In genomic region chr12:31890295-31891285, GRCh38 we compare ENCODE assay signal across 12 cellular contexts.
DNase-seq lines count a peak whose midpoint lies in the region; ATAC-seq, FAIRE-seq and TF ChIP-seq lines count a peak whose summit lies in the region.
"Had no signal": no experiment of that assay in that cellular context is flagged by ENCODE, and none has a peak within 500 bp of the region (broad histone marks: within the 10 kb centered on the region; RNA-seq: fewer than 3 reads in every experiment).

No MANE protein-coding gene starts in this region.

- peak overlapping the region; percentile 75 for H3K27ac Mint-ChIP-seq in activated T-helper 1 cell treated with anti-CD3 and anti-CD28 coated beads, Interleukin-12 subunit alpha, Interleukin-12 subunit beta, Interleukin-2, Interleukin-4 antibody, amounts not matched to agents 30 ng/mL and 10 ng/mL and 1 ng/mL, durations not matched to agents 14 hours and 24 hours and 36 hours
- H3K27ac Mint-ChIP-seq: nephron had no signal

- no peaks in the 10 kb centered on the region for H3K27me3 ChIP-seq in spleen (replicated peaks in 1 of 7)
- H3K27me3 ChIP-seq in left ventricle myocardium inferior (ENCODE audit: low read depth): no peaks in the 10 kb centered on the region
- H3K27me3 ChIP-seq: brain microvascular endothelial cell had no signal

- H3K9me3 Mint-ChIP-seq in activated T-helper 1 cell treated with anti-CD3 and anti-CD28 coated beads, Interleukin-12 subunit alpha, Interleukin-12 subunit beta, Interleukin-2, Interleukin-4 antibody, amounts not matched to agents 30 ng/mL and 10 ng/mL and 1 ng/mL, durations not matched to agents 14 hours and 24 hours and 36 hours: peaks cover 57% of the 10 kb centered on the region

- ATAC-seq in activated CD4-positive, CD25-positive, alpha-beta regulatory T cell treated with anti-CD3 and anti-CD28 coated beads, Interleukin-2, amount 50 U/mL, for 24 hours: peak; percentile 68 to 82
- peak; percentile 65 for ATAC-seq in HG03378 (IDR thresholded peaks at IDR 0.05; ENCODE audit: unreplicated experiment)
- no peak for ATAC-seq in HG03039 (IDR thresholded peaks at IDR 0.05; ENCODE audit: unreplicated experiment)

- H3K36me3 ChIP-seq in spleen (peaks cover 0 to 4% (median 0%) of the 10 kb centered on the region in 6 donors), left ventricle myocardium inferior (no peaks in the 10 kb centered on the region)
- H3K36me3 ChIP-seq: brain microvascular endothelial cell had no signal

- TF ChIP-seq CTCF in spleen (IDR thresholded peaks at IDR 0.05 in 8 of 11, conservative IDR thresholded peaks at IDR 0.05 in 3 of 11) (no peak), left ventricle myocardium inferior (IDR thresholded peaks at IDR 0.05; ENCODE audit: borderline replicate concordance) (no peak)

- no peaks in the 10 kb centered on the region for H3K27me3 Mint-ChIP-seq in activated T-helper 1 cell treated with anti-CD3 and anti-CD28 coated beads, Interleukin-12 subunit alpha, Interleukin-12 subunit beta, Interleukin-2, Interleukin-4 antibody, amounts not matched to agents 30 ng/mL and 10 ng/mL and 1 ng/mL, durations not matched to agents 14 hours and 24 hours and 36 hours (ENCODE audit: insufficient read depth)

- no peak for DNase-seq in activated CD4-positive, CD25-positive, alpha-beta regulatory T cell (lab: John Stamatoyannopoulos, UW)
- no peak for DNase-seq in activated T-helper 1 cell treated with anti-CD3 and anti-CD28 coated beads, Interleukin-12 subunit alpha, Interleukin-12 subunit beta, Interleukin-2, Interleukin-4 antibody, amounts not matched to agents 30 ng/mL and 10 ng/mL and 1 ng/mL, durations not matched to agents 14 hours and 24 hours and 36 hours (ENCODE audit: low spot score)
- DNase-seq in spleen: no peak
- DNase-seq in left ventricle myocardium inferior: no peak
- no peak for DNase-seq in HTR-8/SVneo (ENCODE audit: insufficient read length, low spot score)
- DNase-seq: brain microvascular endothelial cell, head of caudate nucleus had no signal

- H3K4me1 ChIP-seq in spleen (peaks cover 10 to 74% (median 30%) of the 10 kb centered on the region in 6 donors), left ventricle myocardium inferior (no peaks in the 10 kb centered on the region)

- H3K4me1 Mint-ChIP-seq in activated T-helper 1 cell treated with anti-CD3 and anti-CD28 coated beads, Interleukin-12 subunit alpha, Interleukin-12 subunit beta, Interleukin-2, Interleukin-4 antibody, amounts not matched to agents 30 ng/mL and 10 ng/mL and 1 ng/mL, durations not matched to agents 14 hours and 24 hours and 36 hours (ENCODE audit: low read depth): peaks cover 28% of the 10 kb centered on the region
- H3K4me1 Mint-ChIP-seq: nephron had no signal

- intact Hi-C loops in activated T-helper 1 cell treated with anti-CD3 and anti-CD28 coated beads, Interleukin-12 subunit alpha, Interleukin-12 subunit beta, Interleukin-2, Interleukin-4 antibody, amounts not matched to agents 30 ng/mL and 10 ng/mL and 1 ng/mL, durations not matched to agents 14 hours and 24 hours and 36 hours (cut with micrococcal nuclease): loop anchor here (10.0 kb wide), 1 partner anchor 566 kb away; the partner anchor contains the start of gene SINHCAF
- intact Hi-C loops in spleen (cut with DNase I; ENCODE audit: low total_unique reads) (no loop called here), left ventricle myocardium inferior (cut with micrococcal nuclease) (no loop called here)

- no peak for FAIRE-seq in HTR-8/SVneo (lab: Jason Lieb, UNC)
- FAIRE-seq: A204.1 had no signal

- H3K27ac ChIP-seq in spleen (peak overlapping the region; percentile 71 to 98 (median 87)), left ventricle myocardium inferior (replicated peaks) (no peak overlapping the region)
- H3K27ac ChIP-seq: brain microvascular endothelial cell had no signal

- TF ChIP-seq POLR2A in spleen (IDR thresholded peaks at IDR 0.05): no peak

- peak overlapping the region; percentile 33 for H3K4me3 Mint-ChIP-seq in activated T-helper 1 cell treated with anti-CD3 and anti-CD28 coated beads, Interleukin-12 subunit alpha, Interleukin-12 subunit beta, Interleukin-2, Interleukin-4 antibody, amounts not matched to agents 30 ng/mL and 10 ng/mL and 1 ng/mL, durations not matched to agents 14 hours and 24 hours and 36 hours
- H3K4me3 Mint-ChIP-seq: nephron had no signal

- H3K36me3 Mint-ChIP-seq in activated T-helper 1 cell treated with anti-CD3 and anti-CD28 coated beads, Interleukin-12 subunit alpha, Interleukin-12 subunit beta, Interleukin-2, Interleukin-4 antibody, amounts not matched to agents 30 ng/mL and 10 ng/mL and 1 ng/mL, durations not matched to agents 14 hours and 24 hours and 36 hours (ENCODE audit: low read depth): peaks cover 54% of the 10 kb centered on the region

- H3K9me3 ChIP-seq in spleen (peaks cover 0 to 80% (median 48%) of the 10 kb centered on the region in 8 donors), left ventricle myocardium inferior (replicated peaks) (peaks cover 9% of the 10 kb centered on the region)

- peak overlapping the region in 1 of 8 donors; percentile 47 for H3K4me3 ChIP-seq in spleen
- no peak overlapping the region for H3K4me3 ChIP-seq in left ventricle myocardium inferior

- 47 to 65% (median 56%) methylated on average over 8 of the region's 8 CpGs for WGBS in spleen, 5 donors
